38 cellular contexts compared by ENCODE assay signal in the genomic region with DNA sequence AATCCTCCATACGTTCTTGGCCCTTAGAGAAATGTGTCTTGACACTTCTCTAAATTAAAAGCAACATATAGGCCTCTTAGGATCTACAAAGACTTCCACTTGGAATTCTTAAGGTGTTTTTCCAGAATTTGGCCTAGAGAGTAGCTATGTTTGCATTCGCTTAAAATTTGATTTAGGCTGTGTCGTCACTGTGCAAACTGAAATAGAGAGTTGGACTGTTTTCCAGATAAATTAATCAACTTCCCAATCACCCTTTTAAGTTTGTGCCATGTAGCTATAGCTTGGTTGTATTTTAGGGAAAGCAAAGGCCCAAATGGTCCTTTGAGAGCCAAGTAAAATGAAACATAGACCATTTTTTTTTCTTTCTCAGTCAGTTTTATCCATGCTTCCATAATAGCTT.
"Had no signal": no experiment of that assay in that cellular context is flagged by ENCODE, and none has a peak within 500 bp of the region (broad histone marks: within the 10 kb centered on the region; RNA-seq: fewer than 3 reads in every experiment).

No MANE protein-coding gene starts in this region.

- H3K9me3 ChIP-seq: adrenal gland had no signal

- H3K27me3 ChIP-seq: adrenal gland, cardiac muscle cell had no signal

- H3K27ac ChIP-seq: adrenal gland, cardiac muscle cell, VCaP had no signal

- H3K36me3 Mint-ChIP-seq: activated CD4-positive, alpha-beta memory T cell treated with anti-CD3 and anti-CD28 coated beads for 36 hours; activated naive CD4-positive, alpha-beta T cell treated with anti-CD3 and anti-CD28 coated beads, Interleukin-2, amount 50 U/mL, for 72 hours; activated naive CD8-positive, alpha-beta T cell treated with anti-CD3 and anti-CD28 coated beads for 36 hours had no signal

- DNase-seq: activated B cell treated with CpG ODN at 0.5 μM for 24 hours; activated CD4-positive, alpha-beta memory T cell treated with anti-CD3 and anti-CD28 coated beads for 36 hours; activated CD4-positive, alpha-beta T cell treated with anti-CD3 and anti-CD28 coated beads for 4 hours; activated CD4-positive, alpha-beta T cell treated with anti-CD3 and anti-CD28 coated beads, Interleukin-2, amount 10 ng/mL, durations not matched to agents 24 days and 14 days; activated CD4-positive, alpha-beta T cell treated with anti-CD3 and anti-CD28 coated beads, Interleukin-2, amount 50 U/mL, for 1 hour; activated CD4-positive, alpha-beta T cell treated with anti-CD3 and anti-CD28 coated beads, Interleukin-2, amount 50 U/mL, for 4 hours; activated CD4-positive, CD25-positive, alpha-beta regulatory T cell treated with anti-CD3 and anti-CD28 coated beads, Interleukin-2, amount 50 U/mL, for 72 hours; activated CD8-positive, alpha-beta memory T cell treated with anti-CD3 and anti-CD28 coated beads, Interleukin-2, amount 50 U/mL, for 4 hours; activated CD8-positive, alpha-beta T cell treated with anti-CD3 and anti-CD28 coated beads for 36 hours; activated effector memory CD4-positive, alpha-beta T cell treated with anti-CD3 and anti-CD28 coated beads, Interleukin-2, amount 50 U/mL, for 16 hours; activated gamma-delta T cell treated with Interleukin-2 at 50 U/mL for 16 hours; activated naive CD4-positive, alpha-beta T cell; activated naive CD4-positive, alpha-beta T cell treated with anti-CD3 and anti-CD28 coated beads for 36 hours; activated naive CD4-positive, alpha-beta T cell treated with anti-CD3 and anti-CD28 coated beads, Interleukin-2, amount 50 U/mL, for 16 hours; activated naive CD8-positive, alpha-beta T cell treated with anti-CD3 and anti-CD28 coated beads for 36 hours; activated T-cell treated with anti-CD3 and anti-CD28 coated beads for 4 hours; activated T-cell treated with anti-CD3 and anti-CD28 coated beads, Interleukin-2, amount 50 U/mL, for 1 hour; activated T-cell treated with anti-CD3 and anti-CD28 coated beads, Interleukin-2, amount 50 U/mL, for 4 hours; activated T-cell treated with anti-CD3 and anti-CD28 coated beads, Interleukin-2, amount 50 U/mL, for 72 hours; adrenal gland; amniotic stem cell; aorta; caudate nucleus; cerebellar nuclear complex; T-helper 1 cell; T-helper 2 cell; T-helper 9 cell had no signal

- FAIRE-seq: bronchial epithelial cell, TTC549 had no signal

- H3K9me3 Mint-ChIP-seq: activated B cell treated with CpG ODN at 0.5 μM for 24 hours; activated CD4-positive, alpha-beta memory T cell treated with anti-CD3 and anti-CD28 coated beads for 36 hours; activated CD4-positive, alpha-beta T cell treated with anti-CD3 and anti-CD28 coated beads, Interleukin-2, amount 10 ng/mL, durations not matched to agents 24 days and 14 days; activated CD8-positive, alpha-beta T cell treated with anti-CD3 and anti-CD28 coated beads for 36 hours; activated naive CD4-positive, alpha-beta T cell treated with anti-CD3 and anti-CD28 coated beads for 36 hours; activated naive CD4-positive, alpha-beta T cell treated with anti-CD3 and anti-CD28 coated beads, Interleukin-2, amount 50 U/mL, for 72 hours; activated naive CD8-positive, alpha-beta T cell treated with anti-CD3 and anti-CD28 coated beads for 36 hours; activated T-cell treated with anti-CD3 and anti-CD28 coated beads, Interleukin-2, amount 50 U/mL, for 4 hours; activated T-cell treated with anti-CD3 and anti-CD28 coated beads, Interleukin-2, amount 50 U/mL, for 72 hours; activated T-helper 1 cell treated with anti-CD3 and anti-CD28 coated beads, Interleukin-12 subunit alpha, Interleukin-12 subunit beta, Interleukin-2, Interleukin-4 antibody, amounts not matched to agents 30 ng/mL and 10 ng/mL and 1 ng/mL, durations not matched to agents 14 hours and 24 hours and 36 hours; activated T-helper 17 cell treated with anti-CD3 and anti-CD28 coated beads, Interleukin-2, amount 50 U/mL, for 72 hours; brain; central memory CD8-positive, alpha-beta T cell; T-helper 1 cell treated with Interleukin-12 subunit alpha and Interleukin-12 subunit beta and Interleukin-4 antibody, amounts not matched to agents 30 μg/mL and 1 μg/mL, for 36 hours had no signal

- H3K36me3 ChIP-seq: adrenal gland had no signal

- H3K27me3 Mint-ChIP-seq: activated B cell treated with CpG ODN at 0.5 μM for 24 hours; activated CD4-positive, alpha-beta memory T cell treated with anti-CD3 and anti-CD28 coated beads for 36 hours; activated CD4-positive, alpha-beta T cell treated with anti-CD3 and anti-CD28 coated beads, Interleukin-2, amount 10 ng/mL, durations not matched to agents 24 days and 14 days; activated CD8-positive, alpha-beta T cell treated with anti-CD3 and anti-CD28 coated beads for 36 hours; activated naive CD8-positive, alpha-beta T cell treated with anti-CD3 and anti-CD28 coated beads for 36 hours; activated T-helper 17 cell treated with anti-CD3 and anti-CD28 coated beads, Interleukin-2, amount 50 U/mL, for 72 hours; brain; central memory CD8-positive, alpha-beta T cell had no signal

- ATAC-seq: activated CD8-positive, alpha-beta T cell treated with anti-CD3 and anti-CD28 coated beads for 36 hours; activated naive CD4-positive, alpha-beta T cell treated with anti-CD3 and anti-CD28 coated beads, Interleukin-2, amount 50 U/mL, for 72 hours; activated T-cell treated with anti-CD3 and anti-CD28 coated beads, Interleukin-2, amount 50 U/mL, for 4 hours; activated T-cell treated with anti-CD3 and anti-CD28 coated beads, Interleukin-2, amount 50 U/mL, for 72 hours; activated T-helper 17 cell treated with anti-CD3 and anti-CD28 coated beads, Interleukin-2, amount 50 U/mL, for 72 hours had no signal

- H3K4me1 ChIP-seq: adrenal gland had no signal

- H3K27ac Mint-ChIP-seq: activated B cell treated with CpG ODN at 0.5 μM for 24 hours; activated CD4-positive, alpha-beta memory T cell treated with anti-CD3 and anti-CD28 coated beads for 36 hours; activated CD4-positive, alpha-beta T cell treated with anti-CD3 and anti-CD28 coated beads, Interleukin-2, amount 10 ng/mL, durations not matched to agents 24 days and 14 days; activated CD8-positive, alpha-beta T cell treated with anti-CD3 and anti-CD28 coated beads for 36 hours; activated naive CD4-positive, alpha-beta T cell treated with anti-CD3 and anti-CD28 coated beads for 36 hours; activated naive CD4-positive, alpha-beta T cell treated with anti-CD3 and anti-CD28 coated beads, Interleukin-2, amount 50 U/mL, for 72 hours; activated naive CD8-positive, alpha-beta T cell treated with anti-CD3 and anti-CD28 coated beads for 36 hours; activated T-cell treated with anti-CD3 and anti-CD28 coated beads, Interleukin-2, amount 50 U/mL, for 72 hours; activated T-helper 1 cell treated with anti-CD3 and anti-CD28 coated beads, Interleukin-12 subunit alpha, Interleukin-12 subunit beta, Interleukin-2, Interleukin-4 antibody, amounts not matched to agents 30 ng/mL and 10 ng/mL and 1 ng/mL, durations not matched to agents 14 hours and 24 hours and 36 hours; activated T-helper 17 cell treated with anti-CD3 and anti-CD28 coated beads, Interleukin-2, amount 50 U/mL, for 72 hours; brain; T-helper 1 cell treated with Interleukin-12 subunit alpha and Interleukin-12 subunit beta and Interleukin-4 antibody, amounts not matched to agents 30 μg/mL and 1 μg/mL, for 36 hours; T-helper 2 cell treated with Interferon-gamma antibody and Interleukin-4, amounts not matched to agents 5 μg/mL and 100 μg/mL, for 36 hours had no signal

- H3K4me3 Mint-ChIP-seq: activated B cell treated with CpG ODN at 0.5 μM for 24 hours; activated CD4-positive, alpha-beta memory T cell treated with anti-CD3 and anti-CD28 coated beads for 36 hours; activated CD4-positive, alpha-beta T cell treated with anti-CD3 and anti-CD28 coated beads, Interleukin-2, amount 10 ng/mL, durations not matched to agents 24 days and 14 days; activated CD8-positive, alpha-beta T cell treated with anti-CD3 and anti-CD28 coated beads for 36 hours; activated naive CD4-positive, alpha-beta T cell treated with anti-CD3 and anti-CD28 coated beads for 36 hours; activated naive CD8-positive, alpha-beta T cell treated with anti-CD3 and anti-CD28 coated beads for 36 hours; activated T-cell treated with anti-CD3 and anti-CD28 coated beads, Interleukin-2, amount 50 U/mL, for 4 hours; activated T-cell treated with anti-CD3 and anti-CD28 coated beads, Interleukin-2, amount 50 U/mL, for 72 hours; activated T-helper 1 cell treated with anti-CD3 and anti-CD28 coated beads, Interleukin-12 subunit alpha, Interleukin-12 subunit beta, Interleukin-2, Interleukin-4 antibody, amounts not matched to agents 30 ng/mL and 10 ng/mL and 1 ng/mL, durations not matched to agents 14 hours and 24 hours and 36 hours; activated T-helper 17 cell treated with anti-CD3 and anti-CD28 coated beads, Interleukin-2, amount 50 U/mL, for 72 hours; brain; central memory CD8-positive, alpha-beta T cell; T-helper 1 cell treated with Interleukin-12 subunit alpha and Interleukin-12 subunit beta and Interleukin-4 antibody, amounts not matched to agents 30 μg/mL and 1 μg/mL, for 36 hours; T-helper 2 cell treated with Interferon-gamma antibody and Interleukin-4, amounts not matched to agents 5 μg/mL and 100 μg/mL, for 36 hours had no signal

- H3K4me3 ChIP-seq: adrenal gland, cardiac muscle cell had no signal

- H3K4me1 Mint-ChIP-seq: brain had no signal
